In the genomic region with DNA sequence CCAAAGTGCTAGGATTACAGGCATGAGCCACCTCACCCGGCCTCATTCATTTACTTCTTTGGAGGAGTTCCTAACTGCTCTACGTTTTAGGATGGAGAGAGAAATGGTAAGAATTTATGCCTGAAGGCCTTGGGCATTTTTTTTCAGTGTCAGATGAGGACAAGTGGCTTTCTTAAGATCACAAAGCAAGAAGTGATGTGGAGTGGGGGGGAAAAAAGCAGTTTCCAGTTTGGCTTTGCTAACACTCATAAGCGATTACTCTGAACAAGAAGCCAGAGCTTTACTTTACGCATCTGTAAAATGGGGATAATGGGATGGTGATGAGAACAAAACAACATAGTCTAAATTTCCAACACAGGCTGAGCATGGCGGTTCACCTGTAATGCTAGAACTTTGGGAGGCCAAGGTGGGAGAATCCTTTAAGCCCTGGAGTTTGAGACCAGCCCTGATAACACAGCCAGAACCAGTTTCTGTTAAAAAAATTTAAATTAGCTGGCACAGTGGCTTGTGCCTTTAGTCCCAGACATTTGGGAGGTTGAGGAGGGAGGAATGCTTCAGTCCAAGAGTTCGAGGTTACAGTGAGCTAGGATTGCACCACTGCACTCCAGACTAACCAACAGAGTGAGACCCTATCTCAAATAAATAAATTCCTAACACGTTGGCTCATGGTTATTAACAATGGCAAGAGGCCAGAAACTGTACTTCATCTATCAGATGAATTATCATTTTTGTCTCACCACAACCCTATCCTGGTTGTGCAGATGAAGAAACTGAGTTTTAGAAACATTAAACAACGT, we compare ENCODE assay signal across 17 cellular contexts. TPM values are rescaled to one million over a fixed set of nuclear protein-coding genes. Genes with fewer than 3 reads are reported as not detected.
A peak's percentile ranks its signal among the peaks of the same experiment; 100 is the strongest.
DNase-seq lines count a peak whose midpoint lies in the region; ATAC-seq and TF ChIP-seq lines count a peak whose summit lies in the region.
"Had no signal": no experiment of that assay in that cellular context is flagged by ENCODE, and none has a peak within 500 bp of the region (broad histone marks: within the 10 kb centered on the region; RNA-seq: fewer than 3 reads in every experiment).

No MANE protein-coding gene starts in this region.

- no peak for ATAC-seq in activated CD8-positive, alpha-beta T cell treated with anti-CD3 and anti-CD28 coated beads, Interleukin-2, amount 10 ng/mL, durations not matched to agents 7 days and 5 days
- no peak for ATAC-seq in activated CD8-positive, alpha-beta T cell treated with anti-CD3 and anti-CD28 coated beads for 36 hours
- ATAC-seq in HG03095 (IDR thresholded peaks at IDR 0.05; ENCODE audit: unreplicated experiment) (no peak), GM18519 (IDR thresholded peaks at IDR 0.05; ENCODE audit: low FRiP score, unreplicated experiment) (no peak)
- ATAC-seq: activated CD4-positive, CD25-positive, alpha-beta regulatory T cell treated with anti-CD3 and anti-CD28 coated beads, Interleukin-2, amount 50 U/mL, for 24 hours; activated T-cell treated with anti-CD3 and anti-CD28 coated beads, Interleukin-2, amount 50 U/mL, for 4 hours; left ventricle myocardium superior; naive thymus-derived CD8-positive, alpha-beta T cell; sciatic nerve had no signal

- H3K36me3 Mint-ChIP-seq in activated CD8-positive, alpha-beta T cell treated with anti-CD3 and anti-CD28 coated beads, Interleukin-2, amount 10 ng/mL, durations not matched to agents 7 days and 5 days (ENCODE audit: low read depth): peaks cover 21% of the 10 kb centered on the region
- peaks cover 25% of the 10 kb centered on the region for H3K36me3 Mint-ChIP-seq in activated CD8-positive, alpha-beta T cell treated with anti-CD3 and anti-CD28 coated beads for 36 hours (ENCODE audit: low read depth)
- peaks cover 9% of the 10 kb centered on the region for H3K36me3 Mint-ChIP-seq in endothelial cell (ENCODE audit: low read depth, unreplicated experiment)
- peaks cover 3% of the 10 kb centered on the region for H3K36me3 Mint-ChIP-seq in osteocyte (ENCODE audit: unreplicated experiment)

- peaks cover 14% of the 10 kb centered on the region for H3K4me1 Mint-ChIP-seq in activated CD8-positive, alpha-beta T cell treated with anti-CD3 and anti-CD28 coated beads, Interleukin-2, amount 10 ng/mL, durations not matched to agents 7 days and 5 days (ENCODE audit: low read depth)
- peaks cover 7% of the 10 kb centered on the region for H3K4me1 Mint-ChIP-seq in activated CD8-positive, alpha-beta T cell treated with anti-CD3 and anti-CD28 coated beads for 36 hours (ENCODE audit: low read depth)
- H3K4me1 Mint-ChIP-seq in endothelial cell (ENCODE audit: unreplicated experiment) (peaks cover 16% of the 10 kb centered on the region), osteocyte (ENCODE audit: unreplicated experiment) (peaks cover 42% of the 10 kb centered on the region)

- intact Hi-C loops in activated CD8-positive, alpha-beta T cell treated with anti-CD3 and anti-CD28 coated beads for 36 hours (cut with micrococcal nuclease): no loop called here

- POLR2A ChIA-PET in activated CD8-positive, alpha-beta T cell treated with anti-CD3 and anti-CD28 coated beads, Interleukin-2, amount 10 ng/mL, durations not matched to agents 7 days and 5 days (lab: Charles Lee): no interaction called here
- POLR2A ChIA-PET in activated CD8-positive, alpha-beta T cell treated with anti-CD3 and anti-CD28 coated beads for 36 hours (lab: Charles Lee): interaction anchor here (1.1 to 1.8 kb wide), 3 partner anchors 45 to 303 kb away, joined by 3 to 6 read pairs (median 4); no protein-coding TSS in a partner anchor

- peak overlapping the region; percentile 8 for H3K4me3 Mint-ChIP-seq in activated CD8-positive, alpha-beta T cell treated with anti-CD3 and anti-CD28 coated beads, Interleukin-2, amount 10 ng/mL, durations not matched to agents 7 days and 5 days
- no peak overlapping the region for H3K4me3 Mint-ChIP-seq in activated CD8-positive, alpha-beta T cell treated with anti-CD3 and anti-CD28 coated beads for 36 hours
- H3K4me3 Mint-ChIP-seq in endothelial cell (ENCODE audit: unreplicated experiment) (no peak overlapping the region), osteocyte (ENCODE audit: unreplicated experiment) (peak overlapping the region; percentile 6)
- H3K4me3 Mint-ChIP-seq: T-helper 1 cell treated with Interleukin-12 subunit alpha and Interleukin-12 subunit beta and Interleukin-4 antibody, amounts not matched to agents 30 μg/mL and 1 μg/mL, for 36 hours had no signal

- CTCF ChIA-PET in activated CD8-positive, alpha-beta T cell treated with anti-CD3 and anti-CD28 coated beads, Interleukin-2, amount 10 ng/mL, durations not matched to agents 7 days and 5 days (lab: Charles Lee): no interaction called here
- CTCF ChIA-PET in activated CD8-positive, alpha-beta T cell treated with anti-CD3 and anti-CD28 coated beads for 36 hours (lab: Charles Lee): no interaction called here

- DNase-seq in activated CD8-positive, alpha-beta T cell treated with anti-CD3 and anti-CD28 coated beads, Interleukin-2, amount 10 ng/mL, durations not matched to agents 7 days and 5 days: no peak
- no peak for DNase-seq in activated CD8-positive, alpha-beta T cell treated with anti-CD3 and anti-CD28 coated beads for 36 hours
- DNase-seq in M059J (ENCODE audit: low read depth) (peak; percentile 95), endothelial cell (ENCODE audit: low spot score) (no peak), osteocyte (ENCODE audit: extremely low spot score, unreplicated experiment) (no peak)
- no peak for DNase-seq in stimulated activated CD4-positive, alpha-beta T cell treated with anti-CD3 and anti-CD28 coated beads, Interleukin-2, amount 100 ng/mL, for 24 hours
- DNase-seq: activated T-cell treated with anti-CD3 and anti-CD28 coated beads, Interleukin-2, amount 50 U/mL, for 4 hours; aorta; cortex of kidney; left ventricle myocardium superior; naive thymus-derived CD8-positive, alpha-beta T cell; stimulated activated CD4-positive, alpha-beta T cell treated with anti-CD3 and anti-CD28 coated beads, Interleukin-4, amount 100 ng/mL, for 1 hour had no signal

- no peak for TF ChIP-seq CTCF in activated CD8-positive, alpha-beta T cell treated with anti-CD3 and anti-CD28 coated beads for 36 hours (IDR thresholded peaks at IDR 0.05)
- TF ChIP-seq CTCF in endothelial cell (IDR thresholded peaks at IDR 0.05; ENCODE audit: unreplicated experiment) (no peak), osteocyte (IDR thresholded peaks at IDR 0.05) (no peak)

- no peaks in the 10 kb centered on the region for H3K9me3 Mint-ChIP-seq in activated CD8-positive, alpha-beta T cell treated with anti-CD3 and anti-CD28 coated beads, Interleukin-2, amount 10 ng/mL, durations not matched to agents 7 days and 5 days (ENCODE audit: insufficient read depth)
- H3K9me3 Mint-ChIP-seq in activated CD8-positive, alpha-beta T cell treated with anti-CD3 and anti-CD28 coated beads for 36 hours: no peaks in the 10 kb centered on the region
- no peaks in the 10 kb centered on the region for H3K9me3 Mint-ChIP-seq in endothelial cell (ENCODE audit: unreplicated experiment)
- no peaks in the 10 kb centered on the region for H3K9me3 Mint-ChIP-seq in osteocyte (ENCODE audit: unreplicated experiment)
- H3K9me3 Mint-ChIP-seq: activated T-cell treated with anti-CD3 and anti-CD28 coated beads, Interleukin-2, amount 50 U/mL, for 4 hours; naive thymus-derived CD8-positive, alpha-beta T cell; T-helper 1 cell treated with Interleukin-12 subunit alpha and Interleukin-12 subunit beta and Interleukin-4 antibody, amounts not matched to agents 30 μg/mL and 1 μg/mL, for 36 hours had no signal

- H3K27ac Mint-ChIP-seq in activated CD8-positive, alpha-beta T cell treated with anti-CD3 and anti-CD28 coated beads, Interleukin-2, amount 10 ng/mL, durations not matched to agents 7 days and 5 days: peak overlapping the region; percentile 9
- H3K27ac Mint-ChIP-seq in activated CD8-positive, alpha-beta T cell treated with anti-CD3 and anti-CD28 coated beads for 36 hours: no peak overlapping the region
- H3K27ac Mint-ChIP-seq in endothelial cell (ENCODE audit: unreplicated experiment): peak overlapping the region; percentile 1
- peak overlapping the region; percentile 84 for H3K27ac Mint-ChIP-seq in osteocyte (ENCODE audit: unreplicated experiment)
- H3K27ac Mint-ChIP-seq: T-helper 1 cell treated with Interleukin-12 subunit alpha and Interleukin-12 subunit beta and Interleukin-4 antibody, amounts not matched to agents 30 μg/mL and 1 μg/mL, for 36 hours had no signal

- H3K27me3 Mint-ChIP-seq in activated CD8-positive, alpha-beta T cell treated with anti-CD3 and anti-CD28 coated beads, Interleukin-2, amount 10 ng/mL, durations not matched to agents 7 days and 5 days (ENCODE audit: low read depth): no peaks in the 10 kb centered on the region
- H3K27me3 Mint-ChIP-seq in activated CD8-positive, alpha-beta T cell treated with anti-CD3 and anti-CD28 coated beads for 36 hours: no peaks in the 10 kb centered on the region
- H3K27me3 Mint-ChIP-seq in endothelial cell (ENCODE audit: unreplicated experiment) (peaks cover 12% of the 10 kb centered on the region), osteocyte (ENCODE audit: unreplicated experiment) (no peaks in the 10 kb centered on the region)
- H3K27me3 Mint-ChIP-seq: naive thymus-derived CD8-positive, alpha-beta T cell had no signal

RNA-seq across cellular contexts. Expression of gene PPIA, which starts 2.4 kb away (rescaled TPM):
- 1,000 to 10,000 TPM; 2,568 to 2,621 TPM for total RNA-seq in activated CD8-positive, alpha-beta T cell treated with anti-CD3 and anti-CD28 coated beads, Interleukin-2, amount 10 ng/mL, durations not matched to agents 7 days and 5 days
- 1,000 to 10,000 TPM; 2,824 to 2,882 TPM for total RNA-seq in activated CD8-positive, alpha-beta T cell treated with anti-CD3 and anti-CD28 coated beads for 36 hours
- 4,190 and 5,216 TPM in 2 replicates for total RNA-seq in M059J (2014; rRNA removed; shearing (Covaris generic))
- total RNA-seq in endothelial cell (ENCODE audit: unreplicated experiment) (1,721 TPM), osteocyte (1,265 and 1,344 TPM in 2 replicates)

RNA-seq across cellular contexts. Expression of gene ZMIZ2, which starts 45.5 kb away (rescaled TPM):
- 10 to 100 TPM; 77.8 to 80.7 TPM for total RNA-seq in activated CD8-positive, alpha-beta T cell treated with anti-CD3 and anti-CD28 coated beads, Interleukin-2, amount 10 ng/mL, durations not matched to agents 7 days and 5 days
- total RNA-seq in activated CD8-positive, alpha-beta T cell treated with anti-CD3 and anti-CD28 coated beads for 36 hours: 100 to 1,000 TPM; 131 to 134 TPM
- 6.2 and 11.4 TPM in 2 replicates for total RNA-seq in M059J (2014; rRNA removed; shearing (Covaris generic))
- total RNA-seq in endothelial cell (ENCODE audit: unreplicated experiment): 70.9 TPM
- 87.2 and 96.4 TPM in 2 replicates for total RNA-seq in osteocyte

RNA-seq across cellular contexts. Expression of gene H2AZ2, which starts 53.8 kb away (rescaled TPM):
- 100 to 1,000 TPM; 435 to 439 TPM for total RNA-seq in activated CD8-positive, alpha-beta T cell treated with anti-CD3 and anti-CD28 coated beads, Interleukin-2, amount 10 ng/mL, durations not matched to agents 7 days and 5 days
- 100 to 1,000 TPM; 242 to 271 TPM for total RNA-seq in activated CD8-positive, alpha-beta T cell treated with anti-CD3 and anti-CD28 coated beads for 36 hours
- 502 and 524 TPM in 2 replicates for total RNA-seq in M059J (2014; rRNA removed; shearing (Covaris generic))
- total RNA-seq in endothelial cell (ENCODE audit: unreplicated experiment): 157 TPM
- 165 and 169 TPM in 2 replicates for total RNA-seq in osteocyte

Comparison
In these comparisons a context has a peak if more than half of its experiments do, and no peak if none do; other contexts are left out.
1. H3K4me3 Mint-ChIP-seq: peak in activated CD8-positive, alpha-beta T cell treated with anti-CD3 and anti-CD28 coated beads, Interleukin-2, amount 10 ng/mL, durations not matched to agents 7 days and 5 days (single experiment) and osteocyte (single experiment); none in activated CD8-positive, alpha-beta T cell treated with anti-CD3 and anti-CD28 coated beads for 36 hours (single experiment) and endothelial cell (single experiment).